39 cellular contexts compared by ENCODE assay signal in the genomic region with DNA sequence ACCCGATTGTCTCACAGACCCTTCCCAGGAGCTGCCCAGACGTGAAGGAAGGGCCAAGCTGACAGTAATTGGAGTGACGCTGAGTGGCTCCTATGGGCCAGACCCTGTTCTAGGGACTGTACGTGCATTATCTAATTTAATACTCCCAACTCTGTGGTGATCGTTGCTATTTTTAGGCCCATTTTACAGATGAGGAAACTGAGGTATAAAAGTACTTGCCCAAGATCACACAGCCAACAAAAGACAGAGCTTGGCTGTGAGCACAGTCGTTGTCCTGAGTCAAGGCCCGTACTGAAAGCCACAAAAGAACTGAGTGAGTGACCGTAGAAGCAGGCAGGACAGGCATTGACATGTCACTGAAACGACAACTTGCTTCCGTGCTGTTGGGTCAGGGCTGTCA.
"Had no signal": no experiment of that assay in that cellular context is flagged by ENCODE, and none has a peak within 500 bp of the region (broad histone marks: within the 10 kb centered on the region; RNA-seq: fewer than 3 reads in every experiment).

No MANE protein-coding gene starts in this region.

- H3K4me3 Mint-ChIP-seq: activated CD4-positive, alpha-beta memory T cell treated with anti-CD3 and anti-CD28 coated beads, Interleukin-2, amount 10 ng/mL, durations not matched to agents 7 days and 5 days; activated CD4-positive, alpha-beta T cell treated with anti-CD3 and anti-CD28 coated beads for 36 hours; activated CD4-positive, alpha-beta T cell treated with anti-CD3 and anti-CD28 coated beads, Interleukin-2, amount 10 ng/mL, durations not matched to agents 7 days and 5 days; activated CD8-positive, alpha-beta memory T cell treated with anti-CD3 and anti-CD28 coated beads, Interleukin-2, amount 10 ng/mL, durations not matched to agents 7 days and 5 days; activated CD8-positive, alpha-beta T cell treated with anti-CD3 and anti-CD28 coated beads, Interleukin-2, amount 10 ng/mL, durations not matched to agents 7 days and 5 days; activated naive CD4-positive, alpha-beta T cell treated with anti-CD3 and anti-CD28 coated beads, Interleukin-2, amount 10 ng/mL, durations not matched to agents 7 days and 5 days; activated naive CD4-positive, alpha-beta T cell treated with anti-CD3 and anti-CD28 coated beads, Interleukin-2, amount 50 U/mL, for 24 hours; activated naive CD8-positive, alpha-beta T cell; activated naive CD8-positive, alpha-beta T cell treated with anti-CD3 and anti-CD28 coated beads, Interleukin-2, amount 10 ng/mL, durations not matched to agents 7 days and 5 days; activated naive CD8-positive, alpha-beta T cell treated with anti-CD3 and anti-CD28 coated beads, Interleukin-2, amount 50 U/mL, for 24 hours; activated T-cell treated with anti-CD3 and anti-CD28 coated beads, Interleukin-2, amount 50 U/mL, for 24 hours; brain; central memory CD8-positive, alpha-beta T cell; T-helper 1 cell treated with Interleukin-12 subunit alpha and Interleukin-12 subunit beta and Interleukin-4 antibody, amounts not matched to agents 30 μg/mL and 1 μg/mL, for 36 hours; T-helper 2 cell treated with Interferon-gamma antibody and Interleukin-4, amounts not matched to agents 5 μg/mL and 100 μg/mL, for 36 hours; WTC11 had no signal

- H3K27ac Mint-ChIP-seq: activated CD4-positive, alpha-beta memory T cell treated with anti-CD3 and anti-CD28 coated beads, Interleukin-2, amount 10 ng/mL, durations not matched to agents 7 days and 5 days; activated CD4-positive, alpha-beta T cell treated with anti-CD3 and anti-CD28 coated beads for 36 hours; activated CD4-positive, alpha-beta T cell treated with anti-CD3 and anti-CD28 coated beads, Interleukin-2, amount 10 ng/mL, durations not matched to agents 7 days and 5 days; activated CD8-positive, alpha-beta memory T cell treated with anti-CD3 and anti-CD28 coated beads, Interleukin-2, amount 10 ng/mL, durations not matched to agents 7 days and 5 days; activated CD8-positive, alpha-beta T cell treated with anti-CD3 and anti-CD28 coated beads, Interleukin-2, amount 10 ng/mL, durations not matched to agents 7 days and 5 days; activated naive CD4-positive, alpha-beta T cell treated with anti-CD3 and anti-CD28 coated beads, Interleukin-2, amount 10 ng/mL, durations not matched to agents 7 days and 5 days; activated naive CD4-positive, alpha-beta T cell treated with anti-CD3 and anti-CD28 coated beads, Interleukin-2, amount 50 U/mL, for 24 hours; activated naive CD8-positive, alpha-beta T cell; activated naive CD8-positive, alpha-beta T cell treated with anti-CD3 and anti-CD28 coated beads, Interleukin-2, amount 10 ng/mL, durations not matched to agents 7 days and 5 days; activated naive CD8-positive, alpha-beta T cell treated with anti-CD3 and anti-CD28 coated beads, Interleukin-2, amount 50 U/mL, for 24 hours; activated T-cell treated with anti-CD3 and anti-CD28 coated beads, Interleukin-2, amount 50 U/mL, for 24 hours; activated T-helper 2 cell treated with anti-CD3 and anti-CD28 coated beads, Interferon-gamma antibody, Interleukin-2, Interleukin-4, amounts not matched to agents 10 μg/mL and 5 μg/mL and 100 μg/mL, durations not matched to agents 14 hours and 24 hours and 36 hours; brain; T-helper 1 cell treated with Interleukin-12 subunit alpha and Interleukin-12 subunit beta and Interleukin-4 antibody, amounts not matched to agents 30 μg/mL and 1 μg/mL, for 36 hours; T-helper 2 cell treated with Interferon-gamma antibody and Interleukin-4, amounts not matched to agents 5 μg/mL and 100 μg/mL, for 36 hours; WTC11 had no signal

- ATAC-seq: activated CD4-positive, alpha-beta T cell treated with anti-CD3 and anti-CD28 coated beads for 36 hours; activated CD4-positive, CD25-positive, alpha-beta regulatory T cell treated with anti-CD3 and anti-CD28 coated beads, Interleukin-2, amount 50 U/mL, for 24 hours; activated CD8-positive, alpha-beta memory T cell treated with anti-CD3 and anti-CD28 coated beads, Interleukin-2, amount 10 ng/mL, durations not matched to agents 7 days and 5 days; activated CD8-positive, alpha-beta T cell treated with anti-CD3 and anti-CD28 coated beads, Interleukin-2, amount 10 ng/mL, durations not matched to agents 7 days and 5 days; activated naive CD8-positive, alpha-beta T cell treated with anti-CD3 and anti-CD28 coated beads, Interleukin-2, amount 50 U/mL, for 24 hours had no signal

- H3K27me3 ChIP-seq: ascending aorta, cardiac muscle cell had no signal

- H3K4me1 ChIP-seq: ascending aorta had no signal

- FAIRE-seq: TTC549 had no signal

- H3K4me3 ChIP-seq: ascending aorta, cardiac muscle cell had no signal

- H3K27me3 Mint-ChIP-seq: activated CD4-positive, alpha-beta memory T cell treated with anti-CD3 and anti-CD28 coated beads, Interleukin-2, amount 10 ng/mL, durations not matched to agents 7 days and 5 days; activated CD4-positive, alpha-beta T cell treated with anti-CD3 and anti-CD28 coated beads for 36 hours; activated CD4-positive, alpha-beta T cell treated with anti-CD3 and anti-CD28 coated beads, Interleukin-2, amount 10 ng/mL, durations not matched to agents 7 days and 5 days; activated CD8-positive, alpha-beta memory T cell treated with anti-CD3 and anti-CD28 coated beads, Interleukin-2, amount 10 ng/mL, durations not matched to agents 7 days and 5 days; activated naive CD4-positive, alpha-beta T cell treated with anti-CD3 and anti-CD28 coated beads, Interleukin-2, amount 10 ng/mL, durations not matched to agents 7 days and 5 days; activated naive CD4-positive, alpha-beta T cell treated with anti-CD3 and anti-CD28 coated beads, Interleukin-2, amount 50 U/mL, for 24 hours; activated naive CD8-positive, alpha-beta T cell; activated naive CD8-positive, alpha-beta T cell treated with anti-CD3 and anti-CD28 coated beads, Interleukin-2, amount 10 ng/mL, durations not matched to agents 7 days and 5 days; activated naive CD8-positive, alpha-beta T cell treated with anti-CD3 and anti-CD28 coated beads, Interleukin-2, amount 50 U/mL, for 24 hours; activated T-cell treated with anti-CD3 and anti-CD28 coated beads, Interleukin-2, amount 50 U/mL, for 24 hours; central memory CD8-positive, alpha-beta T cell had no signal

- H3K9me3 Mint-ChIP-seq: activated CD4-positive, alpha-beta memory T cell treated with anti-CD3 and anti-CD28 coated beads, Interleukin-2, amount 10 ng/mL, durations not matched to agents 7 days and 5 days; activated CD4-positive, alpha-beta T cell treated with anti-CD3 and anti-CD28 coated beads, Interleukin-2, amount 10 ng/mL, durations not matched to agents 7 days and 5 days; activated naive CD4-positive, alpha-beta T cell treated with anti-CD3 and anti-CD28 coated beads, Interleukin-2, amount 10 ng/mL, durations not matched to agents 7 days and 5 days; activated naive CD4-positive, alpha-beta T cell treated with anti-CD3 and anti-CD28 coated beads, Interleukin-2, amount 50 U/mL, for 24 hours; activated naive CD8-positive, alpha-beta T cell treated with anti-CD3 and anti-CD28 coated beads, Interleukin-2, amount 10 ng/mL, durations not matched to agents 7 days and 5 days; activated naive CD8-positive, alpha-beta T cell treated with anti-CD3 and anti-CD28 coated beads, Interleukin-2, amount 50 U/mL, for 24 hours; activated T-cell treated with anti-CD3 and anti-CD28 coated beads, Interleukin-2, amount 50 U/mL, for 24 hours; activated T-helper 2 cell treated with anti-CD3 and anti-CD28 coated beads, Interferon-gamma antibody, Interleukin-2, Interleukin-4, amounts not matched to agents 10 μg/mL and 5 μg/mL and 100 μg/mL, durations not matched to agents 14 hours and 24 hours and 36 hours; brain; central memory CD8-positive, alpha-beta T cell; T-helper 1 cell treated with Interleukin-12 subunit alpha and Interleukin-12 subunit beta and Interleukin-4 antibody, amounts not matched to agents 30 μg/mL and 1 μg/mL, for 36 hours; T-helper 2 cell treated with Interferon-gamma antibody and Interleukin-4, amounts not matched to agents 5 μg/mL and 100 μg/mL, for 36 hours; WTC11 had no signal

- H3K36me3 ChIP-seq: WERI-Rb-1 had no signal

- DNase-seq: activated CD4-positive, alpha-beta memory T cell treated with anti-CD3 and anti-CD28 coated beads, Interleukin-2, amount 10 ng/mL, durations not matched to agents 7 days and 5 days; activated CD4-positive, alpha-beta T cell treated with anti-CD3 and anti-CD28 coated beads for 1 hour; activated CD4-positive, alpha-beta T cell treated with anti-CD3 and anti-CD28 coated beads for 36 hours; activated CD4-positive, alpha-beta T cell treated with anti-CD3 and anti-CD28 coated beads for 48 hours; activated CD4-positive, alpha-beta T cell treated with anti-CD3 and anti-CD28 coated beads, Interleukin-2, amount 10 ng/mL, durations not matched to agents 7 days and 5 days; activated CD4-positive, alpha-beta T cell treated with anti-CD3 and anti-CD28 coated beads, Interleukin-2, amount 50 U/mL, for 48 hours; activated CD4-positive, CD25-positive, alpha-beta regulatory T cell; activated CD8-positive, alpha-beta memory T cell treated with anti-CD3 and anti-CD28 coated beads for 24 hours; activated CD8-positive, alpha-beta memory T cell treated with anti-CD3 and anti-CD28 coated beads, Interleukin-2, amount 10 ng/mL, durations not matched to agents 7 days and 5 days; activated CD8-positive, alpha-beta memory T cell treated with anti-CD3 and anti-CD28 coated beads, Interleukin-2, amount 50 U/mL, for 48 hours; activated CD8-positive, alpha-beta T cell treated with anti-CD3 and anti-CD28 coated beads, Interleukin-2, amount 10 ng/mL, durations not matched to agents 7 days and 5 days; activated effector memory CD4-positive, alpha-beta T cell treated with Interleukin-2 at 50 U/mL for 16 hours; activated gamma-delta T cell; activated naive CD4-positive, alpha-beta T cell treated with anti-CD3 and anti-CD28 coated beads, Interleukin-2, amount 10 ng/mL, durations not matched to agents 7 days and 5 days; activated naive CD4-positive, alpha-beta T cell treated with Interleukin-2 at 50 U/mL for 16 hours; activated naive CD8-positive, alpha-beta T cell treated with anti-CD3 and anti-CD28 coated beads, Interleukin-2, amount 10 ng/mL, durations not matched to agents 7 days and 5 days; activated naive CD8-positive, alpha-beta T cell treated with anti-CD3 and anti-CD28 coated beads, Interleukin-2, amount 50 U/mL, for 24 hours; activated T-cell treated with anti-CD3 and anti-CD28 coated beads, Interleukin-2, amount 50 U/mL, for 24 hours; activated T-cell treated with anti-CD3 and anti-CD28 coated beads, Interleukin-2, amount 50 U/mL, for 48 hours; amygdala; anterior cingulate cortex; caudate nucleus; cerebellar nuclear complex; T-helper 1 cell; T-helper 2 cell; T-helper 9 cell; WERI-Rb-1 had no signal

- H3K9me3 ChIP-seq: ascending aorta had no signal

- H3K36me3 Mint-ChIP-seq: activated naive CD8-positive, alpha-beta T cell; activated naive CD8-positive, alpha-beta T cell treated with anti-CD3 and anti-CD28 coated beads, Interleukin-2, amount 10 ng/mL, durations not matched to agents 7 days and 5 days; WTC11 had no signal

- H3K4me1 Mint-ChIP-seq: activated naive CD4-positive, alpha-beta T cell treated with anti-CD3 and anti-CD28 coated beads, Interleukin-2, amount 10 ng/mL, durations not matched to agents 7 days and 5 days; activated naive CD4-positive, alpha-beta T cell treated with anti-CD3 and anti-CD28 coated beads, Interleukin-2, amount 50 U/mL, for 24 hours; activated naive CD8-positive, alpha-beta T cell treated with anti-CD3 and anti-CD28 coated beads, Interleukin-2, amount 10 ng/mL, durations not matched to agents 7 days and 5 days; activated naive CD8-positive, alpha-beta T cell treated with anti-CD3 and anti-CD28 coated beads, Interleukin-2, amount 50 U/mL, for 24 hours; central memory CD8-positive, alpha-beta T cell; WTC11 had no signal

- H3K27ac ChIP-seq: ascending aorta, cardiac muscle cell, WERI-Rb-1 had no signal
